In the genomic region with DNA sequence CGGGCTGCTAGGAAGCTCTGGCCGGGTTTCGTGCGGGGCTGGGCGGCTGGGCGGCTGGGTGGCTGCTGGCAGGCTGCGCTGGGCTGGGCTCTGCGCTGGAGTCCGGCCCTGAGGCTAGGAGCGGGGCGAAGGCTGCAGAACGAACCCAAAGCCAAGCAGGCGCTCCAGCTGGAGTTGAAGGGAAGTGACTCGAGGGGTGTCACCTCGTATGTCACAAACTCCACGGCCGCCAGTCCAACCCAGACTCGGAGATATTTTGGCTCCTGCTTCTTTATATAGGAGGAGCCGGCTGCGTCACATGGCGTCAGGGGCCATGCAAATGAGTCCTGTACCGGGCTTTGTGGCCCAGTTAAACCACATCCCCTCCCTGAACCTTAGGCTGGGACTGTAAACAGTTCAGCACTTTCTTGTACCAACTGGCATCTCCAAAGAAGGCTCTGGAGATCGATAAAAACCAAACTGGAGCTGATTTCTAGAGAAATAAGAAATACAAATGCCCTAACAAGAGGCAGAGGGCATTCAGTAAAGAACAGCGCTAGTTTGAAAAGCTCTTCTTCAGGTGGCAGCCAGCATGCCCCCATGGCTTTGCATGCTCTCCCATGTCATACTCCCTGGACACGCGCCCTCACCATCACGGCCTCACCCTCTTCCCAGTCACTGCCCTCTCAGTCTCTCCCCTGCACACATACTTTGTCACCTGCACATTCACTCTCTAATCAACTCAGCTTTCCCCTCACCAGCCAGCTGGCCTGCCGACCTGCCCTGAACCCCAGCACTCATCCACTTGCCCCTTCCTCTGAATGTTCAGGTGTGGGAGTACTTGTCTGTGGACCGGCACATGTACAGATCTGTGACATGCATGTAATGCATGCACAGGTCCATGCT, we compare ENCODE assay signal across 8 cellular contexts.
DNase-seq lines count a peak whose midpoint lies in the region; ATAC-seq and TF ChIP-seq lines count a peak whose summit lies in the region.

No MANE protein-coding gene starts in this region.

- peak; percentile 79 for ATAC-seq in HG03378 (IDR thresholded peaks at IDR 0.05; ENCODE audit: unreplicated experiment)

- H3K27ac ChIP-seq in C4-2B (peak overlapping the region; percentile 95), subcutaneous abdominal adipose tissue (ENCODE audit: low read depth, low read length) (peak overlapping the region; percentile 86)

- H3K4me3 ChIP-seq in foreskin fibroblast (ENCODE audit: low read depth in 1 of 2, low read length in 2 of 2) (peak overlapping the region; percentile 66 to 72), neuron (ENCODE audit: low read length) (peak overlapping the region; percentile 69), subcutaneous abdominal adipose tissue (ENCODE audit: low read depth in 1 of 5, low read length in 5 of 5) (peak overlapping the region; percentile 52 to 93 (median 88))

- peak overlapping the region; percentile 49 for H2AFZ ChIP-seq in neuron (ENCODE audit: low read depth, low read length)

- H3K4me1 ChIP-seq in neuron (ENCODE audit: insufficient read depth, low read length) (peaks cover 10% of the 10 kb centered on the region), subcutaneous abdominal adipose tissue (ENCODE audit: control insufficient read depth in 5 of 5, insufficient read depth in 5 of 5, low read length in 5 of 5) (peaks cover 10 to 60% (median 50%) of the 10 kb centered on the region in 5 donors)

- TF ChIP-seq POLR2A in Raji (IDR thresholded peaks at IDR 0.05; ENCODE audit: insufficient read depth, low read depth, low read length) = peak; percentile 99

- H3K36me3 ChIP-seq in neuron (ENCODE audit: insufficient read depth, low read length) (no peaks in the 10 kb centered on the region), subcutaneous abdominal adipose tissue (ENCODE audit: control insufficient read depth in 5 of 5, insufficient read depth in 5 of 5, low read length in 5 of 5) (peaks cover 0 to 33% (median 24%) of the 10 kb centered on the region in 5 donors)

- no peak for TF ChIP-seq CTCF in C4-2B (conservative IDR thresholded peaks at IDR 0.05)
- TF ChIP-seq CTCF in foreskin fibroblast (IDR thresholded peaks at IDR 0.05; ENCODE audit: low read depth, low read length) = no peak

- peaks cover 7% of the 10 kb centered on the region for H3K27me3 ChIP-seq in neuron (ENCODE audit: insufficient read depth, low read length)
- H3K27me3 ChIP-seq in subcutaneous abdominal adipose tissue (ENCODE audit: control insufficient read depth in 5 of 5, insufficient read depth in 4 of 5, low read length in 5 of 5) = peaks cover 0 to 30% (median 12%) of the 10 kb centered on the region in 5 donors

- H3K9me3 ChIP-seq in neuron (ENCODE audit: low read length) (no peaks in the 10 kb centered on the region), subcutaneous abdominal adipose tissue (ENCODE audit: control insufficient read depth in 5 of 5, low read length in 5 of 5) (no peaks in the 10 kb centered on the region)

- H3K9ac ChIP-seq in subcutaneous abdominal adipose tissue (ENCODE audit: low read length in 5 of 5) = peak overlapping the region in 4 of 5 donors; percentile 59 to 80 (median 72)

- DNase-seq in GM19238 (ENCODE audit: insufficient read length, low spot score) = peak; percentile 43
- DNase-seq in activated gamma-delta T cell treated with Interleukin-2 at 50 U/mL for 16 hours = peak; percentile 83
- peak; percentile 74 to 84 for DNase-seq in foreskin fibroblast

Comparison
In these comparisons a context has a peak if more than half of its experiments do, and no peak if none do; other contexts are left out.
1. Peak in every context shown above with its lines: DNase-seq, ATAC-seq, H3K4me3 ChIP-seq and H3K27ac ChIP-seq.